Comparison of ENCODE assay signal across 18 cellular contexts in the genomic region with DNA sequence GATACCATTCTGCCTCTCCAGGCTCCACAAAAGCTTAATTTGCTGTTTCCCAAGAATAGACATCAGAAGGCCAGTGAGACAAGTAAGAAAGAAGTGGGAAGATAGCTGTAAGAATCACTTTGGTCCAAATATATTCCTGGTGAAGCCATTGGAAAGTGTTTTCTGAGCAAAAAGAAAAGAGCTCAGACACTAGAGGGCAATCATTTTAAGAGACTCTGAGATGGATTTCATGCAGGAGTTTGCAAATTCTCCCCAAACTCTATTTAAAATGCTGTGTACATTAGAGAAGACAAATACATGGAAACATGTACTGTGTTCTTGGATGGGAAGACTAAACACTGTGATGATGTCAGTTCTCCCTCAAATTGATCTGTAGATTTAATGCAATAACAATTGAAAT. TPM values are rescaled to one million over a fixed set of nuclear protein-coding genes. Genes with fewer than 3 reads are reported as not detected.
"Had no signal": no experiment of that assay in that cellular context is flagged by ENCODE, and none has a peak within 500 bp of the region (broad histone marks: within the 10 kb centered on the region; RNA-seq: fewer than 3 reads in every experiment).

No MANE protein-coding gene starts in this region.

- DNase-seq: activated B cell treated with CpG ODN at 0.5 μM for 24 hours; activated CD4-positive, alpha-beta T cell treated with anti-CD3 and anti-CD28 coated beads, Interleukin-2, amount 10 ng/mL, durations not matched to agents 7 days and 5 days; activated CD8-positive, alpha-beta memory T cell treated with anti-CD3 and anti-CD28 coated beads for 24 hours; activated naive CD4-positive, alpha-beta T cell; activated naive CD8-positive, alpha-beta T cell treated with anti-CD3 and anti-CD28 coated beads, Interleukin-2, amount 10 ng/mL, durations not matched to agents 7 days and 5 days; anterior cingulate cortex; esophagus squamous epithelium; gastrocnemius medialis; heart right ventricle; ovary; sigmoid colon; spleen; stomach had no signal

- H3K4me2 ChIP-seq: neural progenitor cell had no signal

- H3K4me1 ChIP-seq: breast epithelium, esophagus squamous epithelium, gastrocnemius medialis, heart right ventricle, neural progenitor cell, sigmoid colon, spleen, stomach had no signal

- H3K27me3 ChIP-seq: ovary had no signal

- H3K9me3 ChIP-seq: breast epithelium, esophagus squamous epithelium, gastrocnemius medialis, heart right ventricle, ovary, sigmoid colon, spleen, stomach, thoracic aorta had no signal

- H3K4me3 ChIP-seq: breast epithelium, esophagus squamous epithelium, gastrocnemius medialis, heart right ventricle, neural progenitor cell, ovary, sigmoid colon, spleen, stomach, thoracic aorta had no signal

- H3K36me3 ChIP-seq: breast epithelium, esophagus squamous epithelium, gastrocnemius medialis, heart right ventricle, neural progenitor cell, ovary, sigmoid colon, spleen, stomach, thoracic aorta had no signal

- H3K27ac ChIP-seq: breast epithelium, esophagus squamous epithelium, gastrocnemius medialis, heart right ventricle, neural progenitor cell, ovary, sigmoid colon, spleen, stomach, thoracic aorta had no signal

- ATAC-seq: gastrocnemius medialis, heart right ventricle had no signal

- H2AFZ ChIP-seq: neural progenitor cell had no signal

RNA-seq across cellular contexts. Expression of a gene that starts 8.0 kb away (rescaled TPM):
- total RNA-seq: activated B cell treated with CpG ODN at 0.5 μM for 24 hours; activated CD4-positive, alpha-beta T cell treated with anti-CD3 and anti-CD28 coated beads, Interleukin-2, amount 10 ng/mL, durations not matched to agents 7 days and 5 days; activated naive CD8-positive, alpha-beta T cell treated with anti-CD3 and anti-CD28 coated beads, Interleukin-2, amount 10 ng/mL, durations not matched to agents 7 days and 5 days; activated T-helper 1 cell treated with anti-CD3 and anti-CD28 coated beads, Interleukin-12 subunit alpha, Interleukin-12 subunit beta, Interleukin-2, Interleukin-4 antibody, amounts not matched to agents 30 ng/mL and 10 ng/mL and 1 ng/mL, durations not matched to agents 14 hours and 24 hours and 36 hours; gastrocnemius medialis; lung microvascular endothelial cell; spleen had no signal
- polyA plus RNA-seq: heart right ventricle, spleen had no signal
